Comparison of ENCODE assay signal across 1 cellular context in the genomic region with DNA sequence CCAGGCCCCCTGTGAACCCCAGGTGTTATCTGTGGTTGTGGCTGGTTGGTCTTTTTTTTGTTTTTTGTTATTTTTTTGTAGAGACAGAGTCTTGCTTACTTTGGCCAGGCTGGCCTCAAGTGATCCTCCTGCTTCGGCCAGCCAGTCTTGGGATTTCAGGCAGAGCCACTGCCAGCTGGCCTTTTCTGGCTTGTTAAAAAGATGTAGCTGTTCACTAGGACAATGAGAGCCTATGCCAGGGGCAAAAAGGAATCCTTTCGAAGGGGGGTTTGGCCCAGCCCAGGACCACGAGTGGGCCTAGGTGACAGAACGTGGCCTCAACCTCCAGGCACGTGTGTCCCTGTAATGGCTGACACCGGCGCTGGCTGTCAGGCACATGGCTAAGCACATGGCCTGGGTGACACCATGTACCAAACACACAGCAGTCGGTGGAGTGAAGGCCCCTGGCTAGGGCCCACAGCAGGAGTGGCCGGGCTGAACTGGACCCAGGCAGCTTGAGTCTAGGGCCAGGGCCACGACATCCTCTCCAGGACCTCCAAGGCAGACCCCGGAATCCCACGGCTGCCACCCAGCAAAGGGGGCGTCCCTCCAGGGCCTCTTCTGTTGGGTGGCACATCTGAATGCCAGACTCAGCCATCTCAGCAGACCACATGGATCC.
TF ChIP-seq lines count a peak whose summit lies in the region.

No MANE protein-coding gene starts in this region.

TF ChIP-seq in H1, 55 proteins besides CTCF, POLR2A, EP300 and RAD21:
- TF ChIP-seq TAF7 (optimal IDR thresholded peaks at IDR 0.05; ENCODE audit: borderline replicate concordance, low read depth, low read length) (no peak), FOSL1 (IDR thresholded peaks at IDR 0.05; ENCODE audit: insufficient read depth, low read depth, low read length) (no peak), TAF1 (IDR thresholded peaks at IDR 0.05; ENCODE audit: low read depth, low read length) (no peak), SUZ12 (IDR thresholded peaks at IDR 0.05; ENCODE audit: low read length) (no peak), KDM4A (IDR thresholded peaks at IDR 0.05; ENCODE audit: low read depth, low read length, severe bottlenecking) (no peak)
